In genomic region chr11:35418282-35418846, GRCh38 we compare ENCODE assay signal across 8 cellular contexts. TPM values are rescaled to one million over a fixed set of nuclear protein-coding genes. Genes with fewer than 3 reads are reported as not detected.
DNase-seq lines count a peak whose midpoint lies in the region; ATAC-seq and TF ChIP-seq lines count a peak whose summit lies in the region.

No MANE protein-coding gene starts in this region.

- no peak for TF ChIP-seq CTCF in endothelial cell (IDR thresholded peaks at IDR 0.05; ENCODE audit: unreplicated experiment)
- TF ChIP-seq CTCF in prostate gland (IDR thresholded peaks at IDR 0.05), result no peak

- ATAC-seq in HG02938 (IDR thresholded peaks at IDR 0.05; ENCODE audit: unreplicated experiment) (no peak), HG02884 (IDR thresholded peaks at IDR 0.05; ENCODE audit: unreplicated experiment) (no peak)

- H3K27ac Mint-ChIP-seq in endothelial cell (ENCODE audit: unreplicated experiment), result no peak overlapping the region

- H3K4me3 ChIP-seq in prostate gland, result peak overlapping the region; percentile 26 to 37

- H3K4me3 Mint-ChIP-seq in endothelial cell (ENCODE audit: unreplicated experiment), result peak overlapping the region; percentile 71

- H3K36me3 ChIP-seq in ES-I3 (ENCODE audit: insufficient read depth, low read length) (no peaks in the 10 kb centered on the region), prostate gland (no peaks in the 10 kb centered on the region)

- peaks cover 3% of the 10 kb centered on the region for H3K36me3 Mint-ChIP-seq in endothelial cell (ENCODE audit: low read depth, unreplicated experiment)

- H3K9ac ChIP-seq in ES-I3 (ENCODE audit: low read depth, low read length), result peak overlapping the region; percentile 89; the same call in 1 of the 2 replicates

- H3K9me3 ChIP-seq in ES-I3 (ENCODE audit: control insufficient read depth, insufficient read depth, low read length) (no peaks in the 10 kb centered on the region), prostate gland (no peaks in the 10 kb centered on the region)

- H3K9me3 Mint-ChIP-seq in endothelial cell (ENCODE audit: unreplicated experiment), result no peaks in the 10 kb centered on the region

- peak; percentile 52 for DNase-seq in NCI-H526 treated with DMSO at 0.1 percent for 48 hours (lab: John Stamatoyannopoulos, UW)
- DNase-seq in endothelial cell (ENCODE audit: low spot score), result no peak
- no peak for DNase-seq in prostate gland (ENCODE audit: low spot score)
- DNase-seq in COLO829 (ENCODE audit: low spot score), result no peak
- DNase-seq in KG1 (lab: John Stamatoyannopoulos, UW), result no peak

- no peak overlapping the region for H3K27ac ChIP-seq in prostate gland

- WGBS in prostate gland, result 12% methylated on average over 29 of the region's 29 CpGs

- no peaks in the 10 kb centered on the region for H3K27me3 ChIP-seq in prostate gland (replicated peaks; ENCODE audit: insufficient read depth)

- H3K4me1 ChIP-seq in ES-I3 (ENCODE audit: insufficient read depth, low read length) (no peaks in the 10 kb centered on the region), prostate gland (replicated peaks) (peaks cover 3% of the 10 kb centered on the region)

- peaks cover 13% of the 10 kb centered on the region for H3K27me3 Mint-ChIP-seq in endothelial cell (ENCODE audit: unreplicated experiment)

- intact Hi-C loops in prostate gland (cut with DNase I), result no loop called here

- no peak for TF ChIP-seq POLR2A in prostate gland (IDR thresholded peaks at IDR 0.05)

- H3K4me1 Mint-ChIP-seq in endothelial cell (ENCODE audit: unreplicated experiment), result peaks cover 10% of the 10 kb centered on the region

RNA-seq across cellular contexts. Expression of gene SLC1A2, which starts 1.0 kb away (rescaled TPM):
- 0.41 TPM for total RNA-seq in endothelial cell (ENCODE audit: unreplicated experiment)
- 1 to 10 TPM in 1 of 2 donors, under 1 TPM in 1; 0.82 to 1.5 TPM for total RNA-seq in prostate gland
